ENCODE assay signal across 9 cellular contexts in the genomic region with DNA sequence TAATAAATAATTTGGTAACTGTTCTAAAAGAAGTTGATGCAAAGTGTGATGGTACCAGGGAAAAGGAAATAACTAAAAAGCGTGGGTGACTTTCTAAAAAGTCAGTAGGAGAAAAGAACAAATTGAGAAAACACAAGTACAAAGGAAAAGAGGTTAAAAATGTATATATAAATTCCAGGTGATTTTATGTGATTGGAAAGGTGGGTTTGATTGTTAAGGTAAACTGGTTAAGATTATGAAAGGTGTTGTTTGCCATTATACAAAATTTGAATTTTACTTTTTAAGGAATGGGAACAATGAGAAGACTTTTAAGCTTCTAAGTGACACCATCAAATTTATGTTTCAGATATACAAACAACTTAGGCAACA. TPM values are rescaled to one million over a fixed set of nuclear protein-coding genes. Genes with fewer than 3 reads are reported as not detected.
A peak's percentile ranks its signal among the peaks of the same experiment; 100 is the strongest.
DNase-seq lines count a peak whose midpoint lies in the region; ATAC-seq and TF ChIP-seq lines count a peak whose summit lies in the region.
"Had no signal": no experiment of that assay in that cellular context is flagged by ENCODE, and none has a peak within 500 bp of the region (broad histone marks: within the 10 kb centered on the region; RNA-seq: fewer than 3 reads in every experiment).

No MANE protein-coding gene starts in this region.

- H3K27me3 Mint-ChIP-seq in CD4-positive, alpha-beta memory T cell = no peaks in the 10 kb centered on the region

- H3K36me3 Mint-ChIP-seq in CD4-positive, alpha-beta memory T cell = peaks cover 3 to 4% of the 10 kb centered on the region in 2 donors

- CTCF ChIA-PET in CD4-positive, alpha-beta memory T cell (lab: Charles Lee; ENCODE audit: partially characterized antibody) = interaction anchor here (0.9 to 3.8 kb wide), 5 partner anchors 19 to 190 kb away, joined by 4 to 24 read pairs (median 6); a partner anchor contains a TSS
- CTCF ChIA-PET in PC-9 (lab: Charles Lee) = no interaction called here

- H2AFZ ChIP-seq in PC-9 = peak overlapping the region; percentile 99

- H3K4me3 Mint-ChIP-seq in CD4-positive, alpha-beta memory T cell = no peak overlapping the region

- H4K20me1 ChIP-seq in PC-9 (ENCODE audit: insufficient read depth) = no peaks in the 10 kb centered on the region

- H3K27ac ChIP-seq in CD4-positive, alpha-beta memory T cell (ENCODE audit: low read depth, low read length) = peak overlapping the region; percentile 78
- H3K27ac ChIP-seq in PC-9 (no peak overlapping the region), skeletal muscle tissue (ENCODE audit: low read depth, low read length) (peak overlapping the region; percentile 92)

- POLR2A ChIA-PET in CD4-positive, alpha-beta memory T cell (lab: Charles Lee; ENCODE audit: partially characterized antibody) = interaction anchor here (0.6 to 2.1 kb wide), 9 partner anchors 9 to 1371 kb away, joined by 3 to 37 read pairs (median 4); a partner anchor contains a TSS
- POLR2A ChIA-PET in PC-9 (lab: Charles Lee; ENCODE audit: unreplicated experiment) = interaction anchor here (0.7 kb wide), 1 partner anchor 190 kb away, joined by 5 read pairs; a partner anchor contains a TSS

- H3K36me3 ChIP-seq in CD4-positive, alpha-beta memory T cell (ENCODE audit: insufficient read depth, low read length) = peaks cover 9% of the 10 kb centered on the region
- no peaks in the 10 kb centered on the region for H3K36me3 ChIP-seq in PC-9 (ENCODE audit: low read depth)
- peaks cover 0 to 7% (median 2%) of the 10 kb centered on the region in 3 donors for H3K36me3 ChIP-seq in skeletal muscle tissue (ENCODE audit: control insufficient read depth in 3 of 3, insufficient read depth in 3 of 3, low read length in 3 of 3)

- no peaks in the 10 kb centered on the region for H3K9me3 ChIP-seq in CD4-positive, alpha-beta memory T cell (ENCODE audit: control insufficient read depth in 1 of 2, low read length in 2 of 2)
- H3K9me3 ChIP-seq in PC-9 (ENCODE audit: insufficient read depth, low read depth) (no peaks in the 10 kb centered on the region), skeletal muscle tissue (ENCODE audit: control insufficient read depth in 3 of 3, low read length in 3 of 3) (no peaks in the 10 kb centered on the region)

- H3F3A ChIP-seq in PC-9 (ENCODE audit: insufficient read depth, low read depth) = no peaks in the 10 kb centered on the region

- peaks cover 37% of the 10 kb centered on the region for H3K4me1 ChIP-seq in CD4-positive, alpha-beta memory T cell (ENCODE audit: insufficient read depth, low read length)
- peaks cover 10% of the 10 kb centered on the region; the same call in 1 of the 2 replicates for H3K4me1 ChIP-seq in PC-9 (replicated peaks; ENCODE audit: insufficient read depth)
- peaks cover 4 to 23% (median 22%) of the 10 kb centered on the region in 3 donors for H3K4me1 ChIP-seq in skeletal muscle tissue (ENCODE audit: control insufficient read depth in 3 of 3, insufficient read depth in 3 of 3, low read length in 3 of 3)

- H3K27ac Mint-ChIP-seq in CD4-positive, alpha-beta memory T cell = peak overlapping the region in 1 of 7 donors; percentile 45

- no peaks in the 10 kb centered on the region for H3K27me3 ChIP-seq in CD4-positive, alpha-beta memory T cell (ENCODE audit: insufficient read depth, low read length)
- no peaks in the 10 kb centered on the region for H3K27me3 ChIP-seq in PC-9 (ENCODE audit: insufficient read depth, low read depth)
- no peaks in the 10 kb centered on the region for H3K27me3 ChIP-seq in skeletal muscle tissue (ENCODE audit: control insufficient read depth in 3 of 3, insufficient read depth in 3 of 3, low read length in 3 of 3)

- peak overlapping the region in 2 of 3 donors; percentile 74 to 86 for H3K9ac ChIP-seq in skeletal muscle tissue (ENCODE audit: low read depth in 1 of 3, low read length in 3 of 3)

- H3K4me1 Mint-ChIP-seq in CD4-positive, alpha-beta memory T cell = peaks cover 0 to 12% (median 4%) of the 10 kb centered on the region in 4 donors

- no peaks in the 10 kb centered on the region for H3K9me3 Mint-ChIP-seq in CD4-positive, alpha-beta memory T cell

- peaks cover 8% of the 10 kb centered on the region; the same call in 1 of the 2 replicates for H3K9me2 ChIP-seq in PC-9 (ENCODE audit: insufficient read depth)

- DNase-seq in CD4-positive, alpha-beta memory T cell = no peak
- DNase-seq in PC-9 = no peak
- DNase-seq in fibroblast of the aortic adventitia (ENCODE audit: low read depth) = no peak
- DNase-seq in activated naive CD4-positive, alpha-beta T cell (lab: John Stamatoyannopoulos, UW) = no peak
- no peak for DNase-seq in NCI-H1436 treated with DMSO at 0.1 percent for 48 hours (lab: John Stamatoyannopoulos, UW)
- DNase-seq: activated CD4-positive, alpha-beta T cell treated with anti-CD3 and anti-CD28 coated beads, Interleukin-2, amount 50 U/mL, for 48 hours had no signal

- no peak for TF ChIP-seq CTCF in PC-9 (conservative IDR thresholded peaks at IDR 0.05)
- no peak for TF ChIP-seq CTCF in fibroblast of the aortic adventitia (IDR thresholded peaks at IDR 0.05; ENCODE audit: insufficient read depth, low read length)

- H3K4me2 ChIP-seq in PC-9 = peak overlapping the region; percentile 82

- H3K4me3 ChIP-seq in CD4-positive, alpha-beta memory T cell (ENCODE audit: low read length in 2 of 2) = peak overlapping the region; percentile 61 to 78
- H3K4me3 ChIP-seq in PC-9 = peak overlapping the region; percentile 82; the same call in 1 of the 2 replicates
- peak overlapping the region; percentile 75 for H3K4me3 ChIP-seq in fibroblast of the aortic adventitia (ENCODE audit: low read depth, low read length)
- peak overlapping the region; percentile 87 to 96 (median 95) for H3K4me3 ChIP-seq in skeletal muscle tissue (ENCODE audit: low read length in 3 of 3)

- intact Hi-C loops in CD4-positive, alpha-beta memory T cell (cut with micrococcal nuclease) = no loop called here
- intact Hi-C loops in PC-9 (cut with micrococcal nuclease; ENCODE audit: unreplicated experiment) = no loop called here

- peaks cover 12% of the 10 kb centered on the region; the same call in 1 of the 2 replicates for H3K79me2 ChIP-seq in PC-9 (ENCODE audit: low read depth)

- ATAC-seq in GM18511 (IDR thresholded peaks at IDR 0.05; ENCODE audit: unreplicated experiment) (no peak), GM19467 (IDR thresholded peaks at IDR 0.05; ENCODE audit: unreplicated experiment) (no peak)

- BruUV-seq in PC-9 (replicated peaks; lab: Mats Ljungman, UMichigan) = no TSS peak

RNA-seq across cellular contexts. Expression of a gene that starts 0.9 kb away (rescaled TPM):
- 10 to 100 TPM; 62.7 to 64.6 TPM for total RNA-seq in CD4-positive, alpha-beta memory T cell
- 100 to 1,000 TPM in 1 of 2 donors, 10 to 100 TPM in 1; 80.1 to 108 TPM for polyA plus RNA-seq in CD4-positive, alpha-beta memory T cell
- total RNA-seq in PC-9 (2021) (57.0 and 75.9 TPM in 2 replicates), fibroblast of the aortic adventitia (ENCODE audit: low replicate concordance) (35.8 and 47.8 TPM in 2 replicates), skeletal muscle tissue (39.1 TPM)

RNA-seq across cellular contexts. Expression of a gene that starts 24.1 kb away (rescaled TPM):
- under 1 TPM; 0.14 to 0.49 TPM for total RNA-seq in CD4-positive, alpha-beta memory T cell
- polyA plus RNA-seq in CD4-positive, alpha-beta memory T cell = not detected
- total RNA-seq in PC-9 (2021) (0.33 and 0.98 TPM in 2 replicates), fibroblast of the aortic adventitia (ENCODE audit: low replicate concordance) (0.81 and 2.7 TPM in 2 replicates), skeletal muscle tissue (0.52 TPM)

RNA-seq across cellular contexts. Expression of a gene that starts 43.1 kb away (rescaled TPM):
- total RNA-seq in CD4-positive, alpha-beta memory T cell = not detected
- under 1 TPM; 0.10 to 0.21 TPM for polyA plus RNA-seq in CD4-positive, alpha-beta memory T cell
- total RNA-seq in PC-9 (2021) = not detected in 2 replicates
- not detected in 2 replicates for total RNA-seq in fibroblast of the aortic adventitia (ENCODE audit: low replicate concordance)
- total RNA-seq in skeletal muscle tissue = 2.6 TPM
